In genomic region chr6:162046324-162046723, GRCh38 we compare ENCODE assay signal across 27 cellular contexts.
"Had no signal": no experiment of that assay in that cellular context is flagged by ENCODE, and none has a peak within 500 bp of the region (broad histone marks: within the 10 kb centered on the region; RNA-seq: fewer than 3 reads in every experiment).

No MANE protein-coding gene starts in this region.

- H3K27ac ChIP-seq: stomach, suprapubic skin, testis, thoracic aorta, thyroid gland, tibial artery, tibial nerve, transverse colon, upper lobe of left lung, upper lobe of right lung, uterus, vagina had no signal

- H3K4me3 ChIP-seq: stomach, suprapubic skin, testis, thoracic aorta, thyroid gland, tibial artery, tibial nerve, transverse colon, upper lobe of left lung, upper lobe of right lung, uterus, vagina had no signal

- ATAC-seq: stimulated activated effector memory CD8-positive, alpha-beta T cell treated with anti-CD3 and anti-CD28 coated beads, Interleukin-12 subunit alpha, Interleukin-12 subunit beta, amount 100 ng/mL, for 72 hours; stimulated activated memory B cell treated with anti-CD40 and anti-IgM and Interleukin-4, amounts not matched to agents 10 μg/mL and 1 μg/mL and 100 μg/mL, for 72 hours; stimulated activated naive B cell treated with anti-CD40 and anti-IgM and Interleukin-4, amounts not matched to agents 10 μg/mL and 1 μg/mL and 100 μg/mL, for 72 hours; stimulated activated naive CD8-positive, alpha-beta T cell treated with anti-CD3 and anti-CD28 coated beads, Interleukin-15, amount 100 ng/mL, for 72 hours; stimulated activated naive CD8-positive, alpha-beta T cell treated with anti-CD3 and anti-CD28 coated beads, Interleukin-15, Interleukin-2, amounts not matched to agents 100 U/mL and 50 U/mL, for 24 hours; upper lobe of right lung had no signal

- H3K4me1 ChIP-seq: stomach, suprapubic skin, testis, thyroid gland, tibial artery, tibial nerve, transverse colon, upper lobe of left lung, upper lobe of right lung, uterus, vagina had no signal

- H3K27me3 ChIP-seq: stomach, suprapubic skin, testis, thyroid gland, tibial artery, tibial nerve, transverse colon, upper lobe of left lung, upper lobe of right lung, uterus, vagina had no signal

- DNase-seq: stimulated activated CD4-positive, alpha-beta T cell treated with anti-CD3 and anti-CD28 coated beads, Interleukin-2, amount 100 ng/mL, for 48 hours; stimulated activated CD4-positive, alpha-beta T cell treated with anti-CD3 and anti-CD28 coated beads, Interleukin-4, amount 100 ng/mL, for 1 hour; stimulated activated CD4-positive, alpha-beta T cell treated with anti-CD3 and anti-CD28 coated beads, Interleukin-4, amount 100 ng/mL, for 24 hours; stimulated activated CD4-positive, alpha-beta T cell treated with anti-CD3 and anti-CD28 coated beads, Interleukin-4, amount 100 ng/mL, for 4 hours; stimulated activated CD8-positive, alpha-beta memory T cell treated with anti-CD3 and anti-CD28 coated beads, Interleukin-4, amount 100 ng/mL, for 48 hours; stimulated activated naive B cell treated with anti-CD40 and anti-IgM and Interleukin-4, amounts not matched to agents 10 μg/mL and 1 μg/mL and 100 μg/mL, for 72 hours; stimulated activated naive CD4-positive, alpha-beta T cell; stimulated activated naive CD4-positive, alpha-beta T cell treated with Interleukin-2 at 50 U/mL for 16 hours; stimulated activated naive CD8-positive, alpha-beta T cell treated with anti-CD3 and anti-CD28 coated beads, Interleukin-15, amount 100 ng/mL, for 72 hours; stimulated activated naive CD8-positive, alpha-beta T cell treated with anti-CD3 and anti-CD28 coated beads, Interleukin-15, Interleukin-2, amounts not matched to agents 100 U/mL and 50 U/mL, for 24 hours; stomach; substantia nigra; testis; thyroid gland; tibial artery; transverse colon; trophoblast cell; upper lobe of left lung; upper lobe of right lung; uterus had no signal

- H3K36me3 ChIP-seq: stomach, suprapubic skin, thoracic aorta, thyroid gland, tibial artery, transverse colon, upper lobe of left lung, upper lobe of right lung, uterus, vagina had no signal

- H3K9me3 ChIP-seq: stomach, suprapubic skin, testis, thoracic aorta, thyroid gland, tibial artery, tibial nerve, transverse colon, upper lobe of left lung, upper lobe of right lung, uterus, vagina had no signal

- FAIRE-seq: urothelium cell line had no signal
